In the genomic region with DNA sequence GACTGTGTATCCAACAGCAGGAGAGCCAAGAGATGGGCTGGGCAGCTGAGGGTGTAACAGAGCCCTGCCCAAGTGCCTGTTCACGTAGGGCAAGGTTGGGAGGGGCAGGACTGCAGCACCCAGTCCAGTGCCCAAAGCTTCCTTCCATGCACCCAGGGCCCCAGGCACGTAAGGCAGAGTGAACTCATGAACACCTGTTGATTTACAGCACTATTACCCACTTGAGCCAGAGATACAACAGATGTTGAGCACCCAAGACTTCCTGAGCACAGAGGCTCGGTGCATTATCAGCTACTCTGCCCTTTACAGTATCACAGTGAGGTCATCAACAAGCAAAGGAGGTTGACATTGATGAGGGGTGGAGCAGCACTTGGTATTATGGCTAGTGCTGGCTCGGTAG, we compare ENCODE assay signal across 1 cellular context.
TF ChIP-seq lines count a peak whose summit lies in the region.

No MANE protein-coding gene starts in this region.

TF ChIP-seq in GM23338, 12 proteins besides CTCF, POLR2A, EP300 and RAD21 (continued from another document):
- TF ChIP-seq NANOG (IDR thresholded peaks at IDR 0.05; ENCODE audit: borderline replicate concordance): no peak
- TF ChIP-seq POLR2AphosphoS5 (IDR thresholded peaks at IDR 0.05; ENCODE audit: low read depth): no peak
- TF ChIP-seq ZNF114 (CRISPR knock-in tag; IDR thresholded peaks at IDR 0.05): no peak
